19 cellular contexts compared by ENCODE assay signal in genomic region chr10:26508016-26508415, GRCh38.
"Had no signal": no experiment of that assay in that cellular context is flagged by ENCODE, and none has a peak within 500 bp of the region (broad histone marks: within the 10 kb centered on the region; RNA-seq: fewer than 3 reads in every experiment).

No MANE protein-coding gene starts in this region.

- DNase-seq: activated CD4-positive, alpha-beta T cell treated with anti-CD3 and anti-CD28 coated beads, Interleukin-2, amount 50 U/mL, for 4 hours; activated naive CD4-positive, alpha-beta T cell treated with anti-CD3 and anti-CD28 coated beads, Interleukin-2, amount 10 ng/mL, durations not matched to agents 7 days and 5 days; activated T-cell treated with anti-CD3 and anti-CD28 coated beads, Interleukin-2, amount 50 U/mL, for 1 hour; amygdala; effector memory CD8-positive, alpha-beta T cell; foreskin keratinocyte; left cardiac atrium; mesenchymal stem cell; nucleus accumbens; sigmoid colon; spleen; stimulated activated naive CD4-positive, alpha-beta T cell; SW 1271; transverse colon; WERI-Rb-1 had no signal

- H3K4me3 Mint-ChIP-seq: activated naive CD4-positive, alpha-beta T cell treated with anti-CD3 and anti-CD28 coated beads, Interleukin-2, amount 10 ng/mL, durations not matched to agents 7 days and 5 days; effector memory CD8-positive, alpha-beta T cell; nephron had no signal

- H3K4me1 Mint-ChIP-seq: nephron had no signal

- H3K36me3 ChIP-seq: cardiac muscle cell, sigmoid colon, transverse colon, WERI-Rb-1 had no signal

- H3K27ac ChIP-seq: cardiac muscle cell, foreskin keratinocyte, hepatocyte, sigmoid colon, transverse colon, WERI-Rb-1 had no signal

- H3K4me2 ChIP-seq: hepatocyte had no signal

- H2AFZ ChIP-seq: hepatocyte had no signal

- H3K9me3 ChIP-seq: transverse colon had no signal

- H3K4me3 ChIP-seq: cardiac muscle cell, hepatocyte, sigmoid colon, spleen, transverse colon had no signal

- H3K27me3 ChIP-seq: cardiac muscle cell, hepatocyte, sigmoid colon, spleen, transverse colon had no signal

- ATAC-seq: effector memory CD8-positive, alpha-beta T cell; foreskin keratinocyte; left cardiac atrium had no signal

- H3K27me3 Mint-ChIP-seq: activated naive CD4-positive, alpha-beta T cell treated with anti-CD3 and anti-CD28 coated beads, Interleukin-2, amount 10 ng/mL, durations not matched to agents 7 days and 5 days; effector memory CD8-positive, alpha-beta T cell had no signal

- H3K9me3 Mint-ChIP-seq: activated T-helper 2 cell treated with anti-CD3 and anti-CD28 coated beads, Interferon-gamma antibody, Interleukin-2, Interleukin-4, amounts not matched to agents 10 μg/mL and 5 μg/mL and 100 μg/mL, durations not matched to agents 14 hours and 24 hours and 36 hours; effector memory CD8-positive, alpha-beta T cell had no signal

- H3K79me2 ChIP-seq: hepatocyte had no signal

- H3K27ac Mint-ChIP-seq: activated T-helper 2 cell treated with anti-CD3 and anti-CD28 coated beads, Interferon-gamma antibody, Interleukin-2, Interleukin-4, amounts not matched to agents 10 μg/mL and 5 μg/mL and 100 μg/mL, durations not matched to agents 14 hours and 24 hours and 36 hours; nephron had no signal

- H3K4me1 ChIP-seq: foreskin keratinocyte, sigmoid colon, transverse colon had no signal
